Comparison of ENCODE assay signal across 10 cellular contexts in genomic region chr5:153358315-153358976, GRCh38.
DNase-seq lines count a peak whose midpoint lies in the region; ATAC-seq and TF ChIP-seq lines count a peak whose summit lies in the region.
"Had no signal": no experiment of that assay in that cellular context is flagged by ENCODE, and none has a peak within 500 bp of the region (broad histone marks: within the 10 kb centered on the region; RNA-seq: fewer than 3 reads in every experiment).

No MANE protein-coding gene starts in this region.

- H3K27me3 ChIP-seq in ovary, result no peaks in the 10 kb centered on the region
- no peaks in the 10 kb centered on the region for H3K27me3 ChIP-seq in esophagus muscularis mucosa
- H3K27me3 ChIP-seq: Peyer's patch had no signal

- H3K4me3 ChIP-seq in HEK293 (ENCODE audit: low read depth, low read length), result no peak overlapping the region
- H3K4me3 ChIP-seq in ovary, result no peak overlapping the region
- H3K4me3 ChIP-seq in esophagus muscularis mucosa, result no peak overlapping the region
- H3K4me3 ChIP-seq: Peyer's patch had no signal

- H3K27ac ChIP-seq in HEK293 (ENCODE audit: extremely low read depth, low read depth, low read length) (no peak overlapping the region), ovary (no peak overlapping the region), esophagus muscularis mucosa (replicated peaks in 1 of 4) (no peak overlapping the region)
- H3K27ac ChIP-seq: Peyer's patch had no signal

- ATAC-seq in HG03457 (IDR thresholded peaks at IDR 0.05; ENCODE audit: unreplicated experiment), result peak; percentile 91

- H3K4me1 Mint-ChIP-seq in activated naive CD8-positive, alpha-beta T cell (ENCODE audit: low read depth), result peaks cover 11% of the 10 kb centered on the region
- H3K4me1 Mint-ChIP-seq in activated naive CD8-positive, alpha-beta T cell treated with anti-CD3 and anti-CD28 coated beads for 36 hours, result peaks cover 8% of the 10 kb centered on the region

- no peaks in the 10 kb centered on the region for H3K36me3 ChIP-seq in HEK293 (ENCODE audit: control insufficient read depth in 2 of 2, insufficient read depth in 1 of 2, low read length in 2 of 2)
- H3K36me3 ChIP-seq in ovary, result no peaks in the 10 kb centered on the region
- no peaks in the 10 kb centered on the region for H3K36me3 ChIP-seq in esophagus muscularis mucosa
- H3K36me3 ChIP-seq: Peyer's patch had no signal

- CTCF ChIA-PET in HEK293 (lab: Yijun Ruan, JAX), result no interaction called here

- POLR2A ChIA-PET in HEK293 (lab: Yijun Ruan, JAX), result no interaction called here

- 80 to 82% (median 80%) methylated on average over 3 of the region's 3 CpGs for WGBS in ovary, 3 donors
- WGBS in esophagus muscularis mucosa, result 70% methylated on average over 3 of the region's 3 CpGs

- H3K4me1 ChIP-seq in HEK293 (ENCODE audit: control insufficient read depth, insufficient read depth, low read length), result peaks cover 2% of the 10 kb centered on the region
- H3K4me1 ChIP-seq in ovary (ENCODE audit: insufficient read depth), result no peaks in the 10 kb centered on the region
- H3K4me1 ChIP-seq in esophagus muscularis mucosa, result no peaks in the 10 kb centered on the region
- H3K4me1 ChIP-seq: Peyer's patch had no signal

- TF ChIP-seq POLR2A in ovary (IDR thresholded peaks at IDR 0.05) (no peak), esophagus muscularis mucosa (IDR thresholded peaks at IDR 0.05; ENCODE audit: low read depth) (no peak)

- H3K27me3 Mint-ChIP-seq in activated naive CD8-positive, alpha-beta T cell, result no peaks in the 10 kb centered on the region
- H3K27me3 Mint-ChIP-seq in activated naive CD8-positive, alpha-beta T cell treated with anti-CD3 and anti-CD28 coated beads for 36 hours, result peaks cover 10% of the 10 kb centered on the region

- TF ChIP-seq CTCF in HEK293 (tag by site-specific recombination; IDR thresholded peaks at IDR 0.05), result no peak
- TF ChIP-seq CTCF in ovary (IDR thresholded peaks at IDR 0.05), result no peak
- no peak for TF ChIP-seq CTCF in esophagus muscularis mucosa (IDR thresholded peaks at IDR 0.05)

- H3K36me3 Mint-ChIP-seq in activated naive CD8-positive, alpha-beta T cell, result no peaks in the 10 kb centered on the region
- H3K36me3 Mint-ChIP-seq in activated naive CD8-positive, alpha-beta T cell treated with anti-CD3 and anti-CD28 coated beads for 36 hours, result no peaks in the 10 kb centered on the region

- H3K4me3 Mint-ChIP-seq in activated naive CD8-positive, alpha-beta T cell, result no peak overlapping the region
- H3K4me3 Mint-ChIP-seq in activated naive CD8-positive, alpha-beta T cell treated with anti-CD3 and anti-CD28 coated beads for 36 hours, result no peak overlapping the region

- no peak for DNase-seq in activated naive CD8-positive, alpha-beta T cell treated with anti-CD3 and anti-CD28 coated beads for 36 hours
- DNase-seq in ovary, result no peak
- no peak for DNase-seq in stimulated activated CD4-positive, alpha-beta T cell treated with anti-CD3 and anti-CD28 coated beads, Interleukin-2, amount 100 ng/mL, for 24 hours
- DNase-seq in esophagus muscularis mucosa (ENCODE audit: extremely low spot score), result no peak
- DNase-seq in AG08396 (ENCODE audit: low spot score), result no peak
- DNase-seq: nucleus accumbens, Peyer's patch had no signal

- intact Hi-C loops in ovary (cut with DNase I) (no loop called here), esophagus muscularis mucosa (cut with DNase I) (no loop called here)

- H3K9me3 Mint-ChIP-seq in activated naive CD8-positive, alpha-beta T cell (ENCODE audit: low read depth), result peaks cover 8% of the 10 kb centered on the region
- H3K9me3 Mint-ChIP-seq in activated naive CD8-positive, alpha-beta T cell treated with anti-CD3 and anti-CD28 coated beads for 36 hours, result peaks cover 12% of the 10 kb centered on the region

- no peak for TF ChIP-seq EP300 in ovary (IDR thresholded peaks at IDR 0.05)
- no peak for TF ChIP-seq EP300 in esophagus muscularis mucosa (IDR thresholded peaks at IDR 0.05)

- peak overlapping the region; percentile 31 for H3K27ac Mint-ChIP-seq in activated naive CD8-positive, alpha-beta T cell
- no peak overlapping the region for H3K27ac Mint-ChIP-seq in activated naive CD8-positive, alpha-beta T cell treated with anti-CD3 and anti-CD28 coated beads for 36 hours

- H3K9me3 ChIP-seq in HEK293 (ENCODE audit: control insufficient read depth, insufficient read depth, low read depth, low read length) (no peaks in the 10 kb centered on the region), ovary (no peaks in the 10 kb centered on the region), esophagus muscularis mucosa (no peaks in the 10 kb centered on the region)
- H3K9me3 ChIP-seq: Peyer's patch had no signal

TF ChIP-seq in HEK293, 187 proteins besides CTCF, POLR2A, EP300 and RAD21:
- TF ChIP-seq ZNF223 (tag by site-specific recombination; IDR thresholded peaks at IDR 0.05) (no peak), PRDM1 (tag by site-specific recombination; IDR thresholded peaks at IDR 0.05) (peak; percentile 67), AEBP2 (tag by site-specific recombination; IDR thresholded peaks at IDR 0.05; ENCODE audit: borderline replicate concordance) (no peak), ZNF433 (tag by site-specific recombination; IDR thresholded peaks at IDR 0.05; ENCODE audit: low read depth) (no peak), PRDM10 (tag by site-specific recombination; IDR thresholded peaks at IDR 0.05) (no peak), ZNF449 (tag by site-specific recombination; IDR thresholded peaks at IDR 0.05) (no peak), OSR2 (tag by site-specific recombination; IDR thresholded peaks at IDR 0.05) (no peak), ZNF626 (tag by site-specific recombination; IDR thresholded peaks at IDR 0.05) (no peak)
